ENCODE assay signal across 11 cellular contexts in the genomic region with DNA sequence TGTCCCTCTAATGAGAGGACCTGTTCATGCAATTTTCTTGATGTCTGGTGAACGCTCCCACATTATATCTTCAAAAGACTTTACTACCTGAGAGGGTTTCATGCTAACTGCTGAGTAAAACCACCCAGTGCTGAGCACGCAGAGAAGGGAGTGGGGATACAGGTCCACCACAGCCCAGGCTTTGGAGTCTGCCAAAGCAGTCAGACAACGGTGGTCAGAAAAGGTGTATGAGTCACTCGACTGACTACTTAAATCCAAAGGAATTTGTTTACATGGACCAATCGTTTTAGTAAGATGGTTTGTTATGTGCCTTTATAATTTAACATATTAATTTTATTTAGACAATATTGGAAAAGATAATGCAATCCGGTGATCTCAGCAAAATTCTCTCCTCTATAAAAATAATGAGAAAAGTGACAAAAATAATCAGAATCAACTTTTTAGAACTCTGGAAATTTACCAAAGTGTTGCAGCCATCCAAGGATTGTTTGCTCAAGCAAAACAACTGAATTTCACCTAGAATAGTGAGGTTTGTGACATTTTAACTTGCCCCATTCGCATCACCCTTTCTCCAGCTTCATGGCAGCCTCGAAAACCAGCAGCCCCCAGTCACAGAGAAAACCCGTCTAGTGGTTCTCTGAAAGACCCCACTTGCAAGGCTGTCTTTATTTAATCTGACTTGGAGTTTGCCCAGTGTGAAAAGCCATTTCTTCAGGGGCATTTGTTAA. TPM values are rescaled to one million over a fixed set of nuclear protein-coding genes. Genes with fewer than 3 reads are reported as not detected.
DNase-seq lines count a peak whose midpoint lies in the region; FAIRE-seq and TF ChIP-seq lines count a peak whose summit lies in the region.
"Not testable (repeated sequence)": the region's sequence is repeated elsewhere in the genome, so short reads cannot be mapped to it uniquely, and the experiment has no call there.
"Had no signal": no experiment of that assay in that cellular context is flagged by ENCODE, and none has a peak within 500 bp of the region (broad histone marks: within the 10 kb centered on the region; RNA-seq: fewer than 3 reads in every experiment).

No MANE protein-coding gene starts in this region.

- H3K4me3 Mint-ChIP-seq in activated CD4-positive, alpha-beta T cell treated with anti-CD3 and anti-CD28 coated beads, Interleukin-2, amount 10 ng/mL, durations not matched to agents 24 days and 14 days: not testable (repeated sequence)

- H3K4me1 Mint-ChIP-seq in activated CD4-positive, alpha-beta T cell treated with anti-CD3 and anti-CD28 coated beads, Interleukin-2, amount 10 ng/mL, durations not matched to agents 24 days and 14 days: not testable (repeated sequence)

- intact Hi-C loops in activated CD4-positive, alpha-beta T cell treated with anti-CD3 and anti-CD28 coated beads, Interleukin-2, amount 10 ng/mL, durations not matched to agents 24 days and 14 days (cut with micrococcal nuclease): not testable (repeated sequence)

- POLR2A ChIA-PET in AG04450 (lab: Yijun Ruan, JAX): not testable (repeated sequence)

- H3K4me3 ChIP-seq in AG04450 (ENCODE audit: low read depth, low read length); bronchial epithelial cell (ENCODE audit: low read depth, low read length): not testable (repeated sequence)

- not testable (repeated sequence) for H3K36me3 ChIP-seq in bronchial epithelial cell (ENCODE audit: control insufficient read depth, insufficient read depth, low read length)

- H3K27ac ChIP-seq in AG04450 (ENCODE audit: low read depth, low read length): not testable (repeated sequence)

- FAIRE-seq in bronchial epithelial cell (lab: Jason Lieb, UNC): not testable (repeated sequence)

- not testable (repeated sequence) for TF ChIP-seq CTCF in AG04450 (IDR thresholded peaks at IDR 0.05; ENCODE audit: low read depth, low read length); bronchial epithelial cell (IDR thresholded peaks at IDR 0.05; ENCODE audit: insufficient read depth, low read length, severe bottlenecking)

- not testable (repeated sequence) for H3K27me3 ChIP-seq in AG04450 (ENCODE audit: control insufficient read depth, insufficient read depth, low read length); bronchial epithelial cell (ENCODE audit: control insufficient read depth, insufficient read depth, low read length)

- H3K9me3 Mint-ChIP-seq in activated CD4-positive, alpha-beta T cell treated with anti-CD3 and anti-CD28 coated beads, Interleukin-2, amount 10 ng/mL, durations not matched to agents 24 days and 14 days: not testable (repeated sequence)

- H3K9me3 ChIP-seq in AG04450 (ENCODE audit: control insufficient read depth, insufficient read depth, low read length): not testable (repeated sequence)

- not testable (repeated sequence) for H3K36me3 Mint-ChIP-seq in activated CD4-positive, alpha-beta T cell treated with anti-CD3 and anti-CD28 coated beads, Interleukin-2, amount 10 ng/mL, durations not matched to agents 24 days and 14 days (ENCODE audit: low read depth)

- peak overlapping the region; percentile 48 for H3K27ac Mint-ChIP-seq in activated CD4-positive, alpha-beta T cell treated with anti-CD3 and anti-CD28 coated beads, Interleukin-2, amount 10 ng/mL, durations not matched to agents 24 days and 14 days

- DNase-seq in AG04450 (ENCODE audit: low read depth, low spot score) (peak; percentile 3), H4 (ENCODE audit: low spot score) (peak; percentile 26), M059J (ENCODE audit: low read depth) (peak; percentile 75), bronchial epithelial cell (ENCODE audit: low read depth) (peak; percentile 57), fibroblast of peridontal ligament (ENCODE audit: extremely low read depth) (peak; percentile 0), iris pigment epithelial cell (ENCODE audit: low read depth) (peak; percentile 66), non-pigmented ciliary epithelial cell (ENCODE audit: low read depth) (peak; percentile 13)
- DNase-seq in activated CD4-positive, alpha-beta T cell treated with anti-CD3 and anti-CD28 coated beads, Interleukin-2, amount 10 ng/mL, durations not matched to agents 24 days and 14 days: not testable (repeated sequence)

- CTCF ChIA-PET in AG04450 (lab: Charles Lee): not testable (repeated sequence)

- not testable (repeated sequence) for H3K27me3 Mint-ChIP-seq in activated CD4-positive, alpha-beta T cell treated with anti-CD3 and anti-CD28 coated beads, Interleukin-2, amount 10 ng/mL, durations not matched to agents 24 days and 14 days

RNA-seq across cellular contexts. Expression of a gene that starts 52.1 kb away (rescaled TPM):
- 2.9 and 4.5 TPM in 2 replicates for polyA plus RNA-seq in AG04450 (2011; rRNA removed)
- 1.9 and 3.8 TPM in 2 replicates for polyA minus RNA-seq in AG04450 (2011; rRNA and poly(A)+ RNA removed)
- 1.5 TPM in 1 of 2 replicates, not detected in the other for total RNA-seq in H4 (2014; rRNA removed; shearing (Covaris generic))
- total RNA-seq in M059J (2014; rRNA removed; shearing (Covaris generic)): 0.05 and 2.2 TPM in 2 replicates
- total RNA-seq in activated CD4-positive, alpha-beta T cell treated with anti-CD3 and anti-CD28 coated beads, Interleukin-2, amount 10 ng/mL, durations not matched to agents 24 days and 14 days: 1.8 and 2.7 TPM in 2 replicates
- 1.3 TPM in 1 of 2 replicates, not detected in the other for total RNA-seq in bronchial epithelial cell
- total RNA-seq: G401, H1, SK-MEL-5 had no signal
